12 cellular contexts compared by ENCODE assay signal in the genomic region with DNA sequence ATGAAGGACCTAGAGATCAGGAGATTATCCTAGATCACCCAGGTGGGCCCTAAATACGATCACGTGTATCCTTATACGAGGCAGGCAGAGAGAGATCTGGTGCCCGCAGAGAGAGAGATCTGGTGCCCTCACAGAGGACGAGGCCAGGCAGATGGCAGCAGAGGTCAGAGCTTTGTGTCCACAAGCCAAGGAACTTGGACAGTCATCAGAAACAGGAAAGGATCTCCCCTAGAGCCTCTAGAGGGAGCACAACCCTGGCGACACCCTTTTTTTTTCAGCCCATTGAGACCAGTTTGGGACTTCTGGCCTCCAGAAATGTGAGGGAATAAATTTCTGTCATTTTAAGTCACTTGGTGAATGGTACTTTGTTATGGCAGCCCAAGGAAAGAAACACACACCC. TPM values are rescaled to one million over a fixed set of nuclear protein-coding genes. Genes with fewer than 3 reads are reported as not detected.
A peak's percentile ranks its signal among the peaks of the same experiment; 100 is the strongest.
DNase-seq lines count a peak whose midpoint lies in the region; ATAC-seq and TF ChIP-seq lines count a peak whose summit lies in the region.
"Had no signal": no experiment of that assay in that cellular context is flagged by ENCODE, and none has a peak within 500 bp of the region (broad histone marks: within the 10 kb centered on the region; RNA-seq: fewer than 3 reads in every experiment).

No MANE protein-coding gene starts in this region.

- no peaks in the 10 kb centered on the region for H3K4me1 ChIP-seq in PC-3 (ENCODE audit: insufficient read depth, low read length)
- H3K4me1 ChIP-seq in fibroblast of lung (ENCODE audit: control insufficient read depth, extremely low read depth, insufficient read depth, low read length), result no peaks in the 10 kb centered on the region
- no peaks in the 10 kb centered on the region for H3K4me1 ChIP-seq in tibial artery
- peaks cover 0 to 15% (median 0%) of the 10 kb centered on the region in 4 donors for H3K4me1 ChIP-seq in stomach

- POLR2A ChIA-PET in GM10248 (lab: Yijun Ruan, JAX) (no interaction called here), PC-3 (lab: Charles Lee; ENCODE audit: unreplicated experiment) (no interaction called here)

- H3K27me3 ChIP-seq in PC-3 (ENCODE audit: low read length) (no peaks in the 10 kb centered on the region), fibroblast of lung (ENCODE audit: control insufficient read depth, insufficient read depth, low read length) (peaks cover 2% of the 10 kb centered on the region), tibial artery (no peaks in the 10 kb centered on the region), stomach (no peaks in the 10 kb centered on the region)

- no peak for ATAC-seq in PC-3
- ATAC-seq: T-cell had no signal

- H3K27ac ChIP-seq in PC-3 (ENCODE audit: low read length) (no peak overlapping the region), fibroblast of lung (ENCODE audit: insufficient read depth, low read length) (no peak overlapping the region), tibial artery (no peak overlapping the region), stomach (no peak overlapping the region)

- H3F3A ChIP-seq in PC-3 (ENCODE audit: low read length, unreplicated experiment), result no peaks in the 10 kb centered on the region

- H3K9me2 ChIP-seq in PC-3 (replicated peaks; ENCODE audit: low read length), result no peaks in the 10 kb centered on the region

- intact Hi-C loops in PC-3 (cut with micrococcal nuclease) (no loop called here), tibial artery (cut with DNase I; ENCODE audit: low total_unique reads) (no loop called here), stomach (cut with DNase I; ENCODE audit: low total_unique reads) (no loop called here)

- H3K4me3 ChIP-seq in PC-3 (ENCODE audit: low read length) (no peak overlapping the region), fibroblast of lung (replicated peaks in 1 of 4; ENCODE audit: control extremely low read depth in 1 of 4, insufficient read depth in 1 of 4, low read depth in 3 of 4, low read length in 4 of 4) (no peak overlapping the region), tibial artery (no peak overlapping the region), stomach (no peak overlapping the region)
- H3K4me3 ChIP-seq: lung had no signal

- H4K20me1 ChIP-seq in PC-3 (ENCODE audit: low read length) (no peaks in the 10 kb centered on the region), fibroblast of lung (ENCODE audit: control insufficient read depth, extremely low read depth, insufficient read depth, low read length) (no peaks in the 10 kb centered on the region)

- TF ChIP-seq POLR2A in stomach (IDR thresholded peaks at IDR 0.05), result no peak

- DNase-seq in A172 (ENCODE audit: low spot score), result peak; percentile 24
- DNase-seq in GM10248 (ENCODE audit: extremely low spot score), result no peak
- no peak for DNase-seq in PC-3
- no peak for DNase-seq in fibroblast of lung (ENCODE audit: low read depth in 2 of 2)
- DNase-seq in superior temporal gyrus (ENCODE audit: extremely low spot score), result no peak
- DNase-seq in tibial artery, result no peak
- no peak for DNase-seq in stomach
- DNase-seq in OCI-M2 (lab: John Stamatoyannopoulos, UW; ENCODE audit: unreplicated experiment), result no peak
- DNase-seq: DMS153, NCI-H1092, T-cell had no signal

- CTCF ChIA-PET in GM10248 (lab: Yijun Ruan, JAX), result no interaction called here
- CTCF ChIA-PET in PC-3 (lab: Charles Lee), result no interaction called here

- TF ChIP-seq CTCF in GM10248 (IDR thresholded peaks at IDR 0.05; ENCODE audit: control extremely low read depth, extremely low read depth, low read depth, missing control alignments) (peak; percentile 5), PC-3 (conservative IDR thresholded peaks at IDR 0.05; ENCODE audit: low read depth, low read length) (peak; percentile 21; the same call in 1 of the 2 replicates), fibroblast of lung (conservative IDR thresholded peaks at IDR 0.05 in 1 of 2, IDR thresholded peaks at IDR 0.05 in 1 of 2; ENCODE audit: low read depth in 1 of 2, low read length in 2 of 2) (peak; percentile 26 to 53), tibial artery (IDR thresholded peaks at IDR 0.05) (no peak), stomach (IDR thresholded peaks at IDR 0.05) (no peak)

- H2AFZ ChIP-seq in PC-3 (ENCODE audit: low read length) (no peak overlapping the region), fibroblast of lung (ENCODE audit: low read length) (no peak overlapping the region)

- H3K4me2 ChIP-seq in PC-3 (ENCODE audit: low read length) (no peak overlapping the region), fibroblast of lung (ENCODE audit: extremely low read depth, insufficient read depth, low read length) (no peak overlapping the region)

- no peak overlapping the region for H3K9ac ChIP-seq in PC-3 (ENCODE audit: low read length)
- H3K9ac ChIP-seq in fibroblast of lung (ENCODE audit: insufficient read depth, low read length), result no peak overlapping the region

- H3K36me3 ChIP-seq in PC-3 (ENCODE audit: low read depth, low read length) (no peaks in the 10 kb centered on the region), fibroblast of lung (ENCODE audit: control insufficient read depth, insufficient read depth, low read length) (no peaks in the 10 kb centered on the region), tibial artery (no peaks in the 10 kb centered on the region), stomach (no peaks in the 10 kb centered on the region)

- no peak for TF ChIP-seq EP300 in stomach (IDR thresholded peaks at IDR 0.05)

- no peaks in the 10 kb centered on the region for H3K9me3 ChIP-seq in PC-3 (ENCODE audit: low read length)
- H3K9me3 ChIP-seq in fibroblast of lung (ENCODE audit: control insufficient read depth, insufficient read depth, low read depth, low read length), result no peaks in the 10 kb centered on the region
- no peaks in the 10 kb centered on the region for H3K9me3 ChIP-seq in tibial artery
- H3K9me3 ChIP-seq in stomach, result no peaks in the 10 kb centered on the region

- 68 to 86% (median 75%) methylated on average over 6 of the region's 6 CpGs for WGBS in stomach, 5 donors

- no peaks in the 10 kb centered on the region for H3K79me2 ChIP-seq in PC-3 (ENCODE audit: low read length)
- no peaks in the 10 kb centered on the region for H3K79me2 ChIP-seq in fibroblast of lung (ENCODE audit: control insufficient read depth, insufficient read depth, low read length)

- no TSS peak for BruUV-seq in PC-3 (replicated peaks; lab: Mats Ljungman, UMichigan)

RNA-seq across cellular contexts. Expression of gene TIMP3, which starts 25.5 kb away (rescaled TPM):
- 9.0 and 17.6 TPM in 2 replicates for total RNA-seq in A172 (2014; rRNA removed; shearing (Covaris generic))
- total RNA-seq in PC-3 (2014; rRNA removed) (0.12 TPM in 1 of 2 replicates, not detected in the other), fibroblast of lung (145 and 242 TPM in 2 replicates), stomach (100 to 1,000 TPM; 103 to 248 (median 212) TPM)
- polyA plus RNA-seq in fibroblast of lung (211 and 375 TPM in 2 replicates), stomach (10 to 100 TPM; 30.4 to 55.9 (median 39.4) TPM)
- polyA plus RNA-seq in fibroblast of lung (2012), result 182 and 348 TPM in 2 replicates
- polyA minus RNA-seq in fibroblast of lung (ENCODE audit: low replicate concordance), result 214 and 341 TPM in 2 replicates

Comparison
In these comparisons a context has a peak if more than half of its experiments do, and no peak if none do; other contexts are left out.
1. CTCF ChIP-seq: peak in GM10248 (single experiment), PC-3 (single experiment) and fibroblast of lung (2 of 2); none in tibial artery (0 of 2) and stomach (0 of 7).